In genomic region chr5:180352976-180353225, GRCh38 we compare ENCODE assay signal across 10 cellular contexts. TPM values are rescaled to one million over a fixed set of nuclear protein-coding genes. Genes with fewer than 3 reads are reported as not detected.
DNase-seq lines count a peak whose midpoint lies in the region; TF ChIP-seq lines count a peak whose summit lies in the region.
"Had no signal": no experiment of that assay in that cellular context is flagged by ENCODE, and none has a peak within 500 bp of the region (broad histone marks: within the 10 kb centered on the region; RNA-seq: fewer than 3 reads in every experiment).

No MANE protein-coding gene starts in this region.

- H3K36me3 ChIP-seq in PC-9 (ENCODE audit: low read depth) (no peaks in the 10 kb centered on the region), iPS DF 6.9 (ENCODE audit: control insufficient read depth, insufficient read depth, low read length) (peaks cover 2% of the 10 kb centered on the region), stomach (no peaks in the 10 kb centered on the region)
- H3K36me3 ChIP-seq: neutrophil had no signal

- H3K4me1 Mint-ChIP-seq in activated CD4-positive, alpha-beta T cell treated with anti-CD3 and anti-CD28 coated beads, Interleukin-2, amount 10 ng/mL, durations not matched to agents 24 days and 14 days: no peaks in the 10 kb centered on the region

- no peaks in the 10 kb centered on the region for H3K9me3 Mint-ChIP-seq in activated CD4-positive, alpha-beta T cell treated with anti-CD3 and anti-CD28 coated beads, Interleukin-2, amount 10 ng/mL, durations not matched to agents 24 days and 14 days

- intact Hi-C loops in PC-9 (cut with micrococcal nuclease; ENCODE audit: unreplicated experiment) (loop anchor here (1.0 to 2.0 kb wide), 3 partner anchors 20 to 60 kb away; no protein-coding TSS in a partner anchor), stomach (cut with DNase I; ENCODE audit: low total_unique reads) (no loop called here)
- intact Hi-C loops in activated CD4-positive, alpha-beta T cell treated with anti-CD3 and anti-CD28 coated beads, Interleukin-2, amount 10 ng/mL, durations not matched to agents 24 days and 14 days (cut with micrococcal nuclease): loop anchor here (1.0 to 10.0 kb wide), 2 partner anchors 61 to 122 kb away; partner anchors contain the start of gene MAPK9

- no peaks in the 10 kb centered on the region for H3K79me2 ChIP-seq in PC-9 (ENCODE audit: low read depth)

- H3K9me2 ChIP-seq in PC-9 (ENCODE audit: insufficient read depth): no peaks in the 10 kb centered on the region

- H3F3A ChIP-seq in PC-9 (ENCODE audit: insufficient read depth, low read depth): no peaks in the 10 kb centered on the region

- H4K20me1 ChIP-seq in PC-9 (ENCODE audit: insufficient read depth): no peaks in the 10 kb centered on the region

- H3K9me3 ChIP-seq in PC-9 (ENCODE audit: insufficient read depth, low read depth): no peaks in the 10 kb centered on the region
- no peaks in the 10 kb centered on the region for H3K9me3 ChIP-seq in iPS DF 6.9 (ENCODE audit: control insufficient read depth, insufficient read depth, low read length)
- H3K9me3 ChIP-seq in stomach: no peaks in the 10 kb centered on the region
- H3K9me3 ChIP-seq: neutrophil had no signal

- POLR2A ChIA-PET in PC-9 (lab: Charles Lee; ENCODE audit: unreplicated experiment): interaction anchor here (0.6 kb wide), 2 partner anchors 21 to 162 kb away, joined by 6 read pairs; no protein-coding TSS in a partner anchor

- no CpG with 5 or more reads among the region's 33 CpGs for WGBS in iPS DF 6.9 (ENCODE audit: insufficient coverage, insufficient read length)
- 1 to 3% (median 2%) methylated on average over 20 to 33 of the region's 33 CpGs; no CpG with 5 or more reads in 2 of the 5 donors for WGBS in stomach, 5 donors

- no peak for TF ChIP-seq EP300 in stomach (IDR thresholded peaks at IDR 0.05)

- H3K27me3 Mint-ChIP-seq in activated CD4-positive, alpha-beta T cell treated with anti-CD3 and anti-CD28 coated beads, Interleukin-2, amount 10 ng/mL, durations not matched to agents 24 days and 14 days: peaks cover 53% of the 10 kb centered on the region

- no peak for TF ChIP-seq CTCF in PC-9 (conservative IDR thresholded peaks at IDR 0.05)
- TF ChIP-seq CTCF in stomach (IDR thresholded peaks at IDR 0.05): no peak

- no peaks in the 10 kb centered on the region for H3K36me3 Mint-ChIP-seq in activated CD4-positive, alpha-beta T cell treated with anti-CD3 and anti-CD28 coated beads, Interleukin-2, amount 10 ng/mL, durations not matched to agents 24 days and 14 days (ENCODE audit: low read depth)

- peak; percentile 56 for DNase-seq in NCI-H748 (lab: John Stamatoyannopoulos, UW; ENCODE audit: unreplicated experiment)
- DNase-seq in NCI-H748 treated with DMSO at 0.1 percent for 48 hours (lab: John Stamatoyannopoulos, UW): no peak
- DNase-seq in PC-9: no peak
- DNase-seq in iPS DF 6.9 (ENCODE audit: low read depth, low spot score): no peak
- DNase-seq in stomach: no peak
- DNase-seq in hippocampal formation (lab: John Stamatoyannopoulos, UW): no peak
- no peak for DNase-seq in SK-N-DZ (ENCODE audit: low spot score)
- no peak for DNase-seq in activated CD4-positive, alpha-beta T cell treated with anti-CD3 and anti-CD28 coated beads, Interleukin-2, amount 10 ng/mL, durations not matched to agents 24 days and 14 days

- CTCF ChIA-PET in PC-9 (lab: Charles Lee): no interaction called here

- H3K27ac Mint-ChIP-seq in activated CD4-positive, alpha-beta T cell treated with anti-CD3 and anti-CD28 coated beads, Interleukin-2, amount 10 ng/mL, durations not matched to agents 24 days and 14 days: no peak overlapping the region

- BruUV-seq in PC-9 (replicated peaks; lab: Mats Ljungman, UMichigan): no TSS peak

- H3K4me3 ChIP-seq in PC-9 (peak overlapping the region; percentile 88), iPS DF 6.9 (ENCODE audit: low read length) (peak overlapping the region; percentile 98), stomach (peak overlapping the region; percentile 68 to 75 (median 70))

- H3K27me3 ChIP-seq in PC-9 (ENCODE audit: insufficient read depth, low read depth): no peaks in the 10 kb centered on the region
- peaks cover 9% of the 10 kb centered on the region for H3K27me3 ChIP-seq in iPS DF 6.9 (ENCODE audit: control insufficient read depth, insufficient read depth, low read length)
- H3K27me3 ChIP-seq in stomach: peaks cover 0 to 53% (median 38%) of the 10 kb centered on the region in 3 donors

- H3K4me1 ChIP-seq in PC-9 (replicated peaks; ENCODE audit: insufficient read depth) (no peaks in the 10 kb centered on the region; the same call in 1 of the 2 replicates), iPS DF 6.9 (ENCODE audit: control insufficient read depth, insufficient read depth, low read length) (peaks cover 13% of the 10 kb centered on the region), stomach (peaks cover 15 to 36% (median 26%) of the 10 kb centered on the region in 4 donors)

- H3K4me3 Mint-ChIP-seq in activated CD4-positive, alpha-beta T cell treated with anti-CD3 and anti-CD28 coated beads, Interleukin-2, amount 10 ng/mL, durations not matched to agents 24 days and 14 days: no peak overlapping the region

- TF ChIP-seq POLR2A in stomach (IDR thresholded peaks at IDR 0.05): no peak

- peak overlapping the region; percentile 97 for H3K4me2 ChIP-seq in PC-9

- no peak overlapping the region for H3K27ac ChIP-seq in PC-9
- H3K27ac ChIP-seq in iPS DF 6.9 (ENCODE audit: low read length): no peak overlapping the region
- peak overlapping the region; percentile 25 to 86 (median 77) for H3K27ac ChIP-seq in stomach
- H3K27ac ChIP-seq: 22Rv1, neutrophil had no signal

- H2AFZ ChIP-seq in PC-9: peak overlapping the region; percentile 76

RNA-seq across cellular contexts. Expression of gene GFPT2, which starts 0.2 kb away (rescaled TPM):
- 22.5 and 24.4 TPM in 2 replicates for total RNA-seq in PC-9 (2021)
- total RNA-seq in stomach: 10 to 100 TPM in 4 of 5 donors, 1 to 10 TPM in 1; 3.5 to 54.5 (median 19.8) TPM
- 1 to 10 TPM; 3.5 to 4.7 (median 4.3) TPM for polyA plus RNA-seq in stomach
- polyA plus RNA-seq in SK-N-DZ (2014; cell fraction: cytosol; rRNA removed): 5.1 and 6.3 TPM in 2 replicates
- 5.5 and 19.4 TPM in 2 replicates for polyA plus RNA-seq in SK-N-DZ (2014; cell fraction: nucleus; rRNA removed)
- total RNA-seq in activated CD4-positive, alpha-beta T cell treated with anti-CD3 and anti-CD28 coated beads, Interleukin-2, amount 10 ng/mL, durations not matched to agents 24 days and 14 days: 0.42 TPM in 1 of 2 replicates, not detected in the other

Comparison
In these comparisons a context has a peak if more than half of its experiments do, and no peak if none do; other contexts are left out.
1. H3K27ac ChIP-seq: peak in stomach (5 of 5); none in PC-9 (single experiment) and iPS DF 6.9 (single experiment).
2. Peak in every context shown above with its lines, with median percentiles within 50 percentile points of each other: H3K4me3 ChIP-seq.